Comparison of ENCODE assay signal across 9 cellular contexts in the genomic region with DNA sequence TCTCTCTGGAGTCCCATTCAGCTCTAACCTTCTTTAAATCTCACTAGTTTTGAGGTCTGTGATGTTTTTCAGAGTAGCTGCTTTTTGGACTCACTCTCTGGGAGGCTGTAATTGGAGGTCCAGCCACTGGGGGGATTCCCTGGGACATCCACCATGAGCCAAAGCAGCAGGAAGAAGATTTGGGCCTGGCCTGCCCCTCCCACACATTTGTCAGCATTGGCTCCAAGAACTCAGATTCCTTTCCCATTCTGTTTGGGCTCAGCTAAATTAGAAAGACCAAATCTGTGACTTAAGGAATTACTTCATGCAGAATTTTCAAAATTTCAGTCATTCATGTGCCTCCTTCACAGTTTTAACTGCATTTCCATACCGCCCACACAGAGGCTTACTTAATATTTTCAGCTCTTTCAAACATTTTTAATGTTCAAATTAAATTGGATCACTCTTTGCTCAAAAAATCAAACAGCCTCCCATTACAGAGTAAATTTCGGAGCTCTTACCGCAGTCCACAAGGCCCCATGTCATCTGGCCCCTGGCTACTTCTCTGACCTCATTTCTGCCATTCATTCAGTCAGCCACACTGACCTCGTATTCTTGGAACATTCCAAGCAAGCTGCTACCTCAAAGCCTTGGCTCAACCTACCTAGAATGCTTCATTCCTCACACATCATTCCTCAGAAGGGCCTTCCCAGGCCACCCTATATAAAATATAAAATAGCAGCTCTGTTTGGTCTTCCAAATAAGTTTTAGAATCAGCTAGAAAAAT. TPM values are rescaled to one million over a fixed set of nuclear protein-coding genes. Genes with fewer than 3 reads are reported as not detected.
DNase-seq lines count a peak whose midpoint lies in the region; ATAC-seq lines count a peak whose summit lies in the region.
"Had no signal": no experiment of that assay in that cellular context is flagged by ENCODE, and none has a peak within 500 bp of the region (broad histone marks: within the 10 kb centered on the region; RNA-seq: fewer than 3 reads in every experiment).

No MANE protein-coding gene starts in this region.

- DNase-seq in activated CD4-positive, alpha-beta T cell treated with anti-CD3 and anti-CD28 coated beads for 48 hours = peak; percentile 26
- no peak for DNase-seq in activated CD4-positive, alpha-beta T cell treated with anti-CD3 and anti-CD28 coated beads for 4 hours
- no peak for DNase-seq in activated T-helper 2 cell treated with anti-CD3 and anti-CD28 coated beads, Interferon-gamma antibody, Interleukin-2, Interleukin-4, amounts not matched to agents 10 μg/mL and 5 μg/mL and 100 μg/mL, durations not matched to agents 14 hours and 24 hours and 36 hours (ENCODE audit: low spot score)
- DNase-seq in left ventricle myocardium superior (peak; percentile 45), CD1c-positive myeloid dendritic cell (ENCODE audit: extremely low spot score) (no peak), NOMO-1 treated with dmso at 0.1 percent for 144 hours (lab: John Stamatoyannopoulos, UW; ENCODE audit: unreplicated experiment) (no peak), NCI-H2107 (lab: John Stamatoyannopoulos, UW) (no peak)
- peak in 1 of 2 donors; percentile 27 for DNase-seq in stimulated activated naive CD8-positive, alpha-beta T cell treated with anti-CD3 and anti-CD28 coated beads, Interleukin-15, amount 100 ng/mL, for 72 hours

- H3K27me3 Mint-ChIP-seq in activated T-helper 2 cell treated with anti-CD3 and anti-CD28 coated beads, Interferon-gamma antibody, Interleukin-2, Interleukin-4, amounts not matched to agents 10 μg/mL and 5 μg/mL and 100 μg/mL, durations not matched to agents 14 hours and 24 hours and 36 hours (ENCODE audit: low read depth) = no peaks in the 10 kb centered on the region
- H3K27me3 Mint-ChIP-seq in stimulated activated naive CD8-positive, alpha-beta T cell treated with anti-CD3 and anti-CD28 coated beads, Interleukin-15, amount 100 ng/mL, for 72 hours = no peaks in the 10 kb centered on the region

- no peaks in the 10 kb centered on the region for H3K36me3 Mint-ChIP-seq in activated T-helper 2 cell treated with anti-CD3 and anti-CD28 coated beads, Interferon-gamma antibody, Interleukin-2, Interleukin-4, amounts not matched to agents 10 μg/mL and 5 μg/mL and 100 μg/mL, durations not matched to agents 14 hours and 24 hours and 36 hours (ENCODE audit: low read depth)
- H3K36me3 Mint-ChIP-seq: CD14-positive monocyte had no signal

- no peak overlapping the region for H3K4me3 Mint-ChIP-seq in activated T-helper 2 cell treated with anti-CD3 and anti-CD28 coated beads, Interferon-gamma antibody, Interleukin-2, Interleukin-4, amounts not matched to agents 10 μg/mL and 5 μg/mL and 100 μg/mL, durations not matched to agents 14 hours and 24 hours and 36 hours (ENCODE audit: low read depth)
- peak overlapping the region; percentile 36 to 44 for H3K4me3 Mint-ChIP-seq in stimulated activated naive CD8-positive, alpha-beta T cell treated with anti-CD3 and anti-CD28 coated beads, Interleukin-15, amount 100 ng/mL, for 72 hours
- H3K4me3 Mint-ChIP-seq: CD14-positive monocyte had no signal

- ATAC-seq in left ventricle myocardium superior = peak; percentile 71
- no peak for ATAC-seq in stimulated activated naive CD8-positive, alpha-beta T cell treated with anti-CD3 and anti-CD28 coated beads, Interleukin-15, amount 100 ng/mL, for 72 hours

- intact Hi-C loops in activated T-helper 2 cell treated with anti-CD3 and anti-CD28 coated beads, Interferon-gamma antibody, Interleukin-2, Interleukin-4, amounts not matched to agents 10 μg/mL and 5 μg/mL and 100 μg/mL, durations not matched to agents 14 hours and 24 hours and 36 hours (cut with micrococcal nuclease) = loop anchor here (2.0 kb wide), 2 partner anchors 35 to 113 kb away; no protein-coding TSS in a partner anchor
- intact Hi-C loops in left ventricle myocardium superior (cut with micrococcal nuclease) = no loop called here

- H3K4me1 Mint-ChIP-seq in activated T-helper 2 cell treated with anti-CD3 and anti-CD28 coated beads, Interferon-gamma antibody, Interleukin-2, Interleukin-4, amounts not matched to agents 10 μg/mL and 5 μg/mL and 100 μg/mL, durations not matched to agents 14 hours and 24 hours and 36 hours (ENCODE audit: low read depth) = peaks cover 59% of the 10 kb centered on the region
- H3K4me1 Mint-ChIP-seq in stimulated activated naive CD8-positive, alpha-beta T cell treated with anti-CD3 and anti-CD28 coated beads, Interleukin-15, amount 100 ng/mL, for 72 hours = peaks cover 89% of the 10 kb centered on the region

- H3K27ac Mint-ChIP-seq in activated T-helper 2 cell treated with anti-CD3 and anti-CD28 coated beads, Interferon-gamma antibody, Interleukin-2, Interleukin-4, amounts not matched to agents 10 μg/mL and 5 μg/mL and 100 μg/mL, durations not matched to agents 14 hours and 24 hours and 36 hours = peak overlapping the region; percentile 35
- peak overlapping the region in 1 of 2 donors; percentile 12 for H3K27ac Mint-ChIP-seq in stimulated activated naive CD8-positive, alpha-beta T cell treated with anti-CD3 and anti-CD28 coated beads, Interleukin-15, amount 100 ng/mL, for 72 hours
- H3K27ac Mint-ChIP-seq: CD14-positive monocyte had no signal

- no peaks in the 10 kb centered on the region for H3K9me3 Mint-ChIP-seq in activated T-helper 2 cell treated with anti-CD3 and anti-CD28 coated beads, Interferon-gamma antibody, Interleukin-2, Interleukin-4, amounts not matched to agents 10 μg/mL and 5 μg/mL and 100 μg/mL, durations not matched to agents 14 hours and 24 hours and 36 hours
- no peaks in the 10 kb centered on the region for H3K9me3 Mint-ChIP-seq in stimulated activated naive CD8-positive, alpha-beta T cell treated with anti-CD3 and anti-CD28 coated beads, Interleukin-15, amount 100 ng/mL, for 72 hours
- H3K9me3 Mint-ChIP-seq: CD14-positive monocyte had no signal

RNA-seq across cellular contexts. Expression of a gene that starts 54.5 kb away (rescaled TPM):
- 64.4 and 65.2 TPM in 2 replicates for total RNA-seq in activated T-helper 2 cell treated with anti-CD3 and anti-CD28 coated beads, Interferon-gamma antibody, Interleukin-2, Interleukin-4, amounts not matched to agents 10 μg/mL and 5 μg/mL and 100 μg/mL, durations not matched to agents 14 hours and 24 hours and 36 hours
- total RNA-seq in left ventricle myocardium superior = 30.6 TPM

Comparison
In these comparisons a context has a peak if more than half of its experiments do, and no peak if none do; other contexts are left out.
1. DNase-seq: peak in activated CD4-positive, alpha-beta T cell treated with anti-CD3 and anti-CD28 coated beads for 48 hours (single experiment) and left ventricle myocardium superior (single experiment); none in activated CD4-positive, alpha-beta T cell treated with anti-CD3 and anti-CD28 coated beads for 4 hours (0 of 2), activated T-helper 2 cell treated with anti-CD3 and anti-CD28 coated beads, Interferon-gamma antibody, Interleukin-2, Interleukin-4, amounts not matched to agents 10 μg/mL and 5 μg/mL and 100 μg/mL, durations not matched to agents 14 hours and 24 hours and 36 hours (single experiment), CD1c-positive myeloid dendritic cell (single experiment), NOMO-1 treated with dmso at 0.1 percent for 144 hours (single experiment) and NCI-H2107 (single experiment).